ENCODE assay signal across 19 cellular contexts in the genomic region with DNA sequence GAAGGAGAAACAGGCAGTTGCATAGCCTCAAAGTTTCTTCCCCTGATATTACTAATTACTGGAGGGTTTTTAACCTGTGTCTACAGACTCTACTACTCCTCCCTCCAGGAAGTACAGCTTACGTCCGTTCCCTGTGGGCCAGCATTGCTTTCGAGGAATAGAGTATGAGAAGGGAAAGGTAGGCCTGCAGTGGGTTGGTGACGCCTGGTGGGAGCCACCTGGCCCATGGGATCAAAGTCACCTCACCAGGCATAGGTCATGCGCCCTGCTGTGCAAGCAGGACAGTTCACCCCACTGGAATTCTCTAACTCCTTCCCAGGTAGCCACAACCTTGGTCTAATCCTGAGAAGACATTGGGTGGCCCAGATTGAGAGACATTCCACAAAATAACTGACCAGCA.
"Had no signal": no experiment of that assay in that cellular context is flagged by ENCODE, and none has a peak within 500 bp of the region (broad histone marks: within the 10 kb centered on the region; RNA-seq: fewer than 3 reads in every experiment).

No MANE protein-coding gene starts in this region.

- ATAC-seq: gastroesophageal sphincter; left ventricle myocardium superior; natural killer cell treated with Interleukin-12 subunit alpha and Interleukin-12 subunit beta and Interleukin-15 and Interleukin-18, amount 100 ng/mL, for 72 hours; stimulated activated naive CD8-positive, alpha-beta T cell treated with anti-CD3 and anti-CD28 coated beads, Interleukin-15, amount 100 ng/mL, for 72 hours had no signal

- H3K27ac Mint-ChIP-seq: activated CD4-positive, alpha-beta memory T cell treated with anti-CD3 and anti-CD28 coated beads for 36 hours; endodermal cell; memory B cell had no signal

- DNase-seq: activated CD4-positive, alpha-beta memory T cell treated with anti-CD3 and anti-CD28 coated beads for 36 hours; activated CD4-positive, alpha-beta T cell treated with anti-CD3 and anti-CD28 coated beads for 48 hours; activated naive CD4-positive, alpha-beta T cell treated with Interleukin-2 at 50 U/mL for 16 hours; activated T-cell treated with anti-CD3 and anti-CD28 coated beads, Interleukin-2, amount 50 U/mL, for 48 hours; endodermal cell; hypothalamus; left ventricle myocardium superior; ovary; stimulated activated CD4-positive, alpha-beta T cell treated with anti-CD3 and anti-CD28 coated beads, Interleukin-1b, Interleukin-23, amount 100 ng/mL, for 48 hours; stimulated activated naive CD8-positive, alpha-beta T cell treated with anti-CD3 and anti-CD28 coated beads, Interleukin-15, amount 100 ng/mL, for 72 hours; T-helper 9 cell; tibial artery had no signal

- H3K4me1 ChIP-seq: prostate gland had no signal

- H3K9me3 ChIP-seq: gastroesophageal sphincter, ovary, prostate gland, right atrium auricular region, tibial artery had no signal

- H3K27me3 ChIP-seq: gastroesophageal sphincter, ovary, right atrium auricular region, tibial artery had no signal

- H3K4me3 ChIP-seq: coronary artery, gastroesophageal sphincter, ovary, prostate gland, right atrium auricular region, tibial artery had no signal

- H3K9me3 Mint-ChIP-seq: activated CD4-positive, alpha-beta memory T cell treated with anti-CD3 and anti-CD28 coated beads for 36 hours; endodermal cell; memory B cell; natural killer cell treated with Interleukin-12 subunit alpha and Interleukin-12 subunit beta and Interleukin-15 and Interleukin-18, amount 100 ng/mL, for 72 hours; stimulated activated naive CD8-positive, alpha-beta T cell treated with anti-CD3 and anti-CD28 coated beads, Interleukin-15, amount 100 ng/mL, for 72 hours had no signal

- H3K27me3 Mint-ChIP-seq: activated CD4-positive, alpha-beta memory T cell treated with anti-CD3 and anti-CD28 coated beads for 36 hours had no signal

- H3K27ac ChIP-seq: coronary artery, epithelial cell of prostate, gastroesophageal sphincter, ovary, right atrium auricular region, tibial artery had no signal

- H3K36me3 ChIP-seq: ovary, prostate gland had no signal

- H3K4me3 Mint-ChIP-seq: activated CD4-positive, alpha-beta memory T cell treated with anti-CD3 and anti-CD28 coated beads for 36 hours; endodermal cell; memory B cell; natural killer cell treated with Interleukin-12 subunit alpha and Interleukin-12 subunit beta and Interleukin-15 and Interleukin-18, amount 100 ng/mL, for 72 hours; stimulated activated naive CD8-positive, alpha-beta T cell treated with anti-CD3 and anti-CD28 coated beads, Interleukin-15, amount 100 ng/mL, for 72 hours had no signal
